Comparison of ENCODE assay signal across 20 cellular contexts in the genomic region with DNA sequence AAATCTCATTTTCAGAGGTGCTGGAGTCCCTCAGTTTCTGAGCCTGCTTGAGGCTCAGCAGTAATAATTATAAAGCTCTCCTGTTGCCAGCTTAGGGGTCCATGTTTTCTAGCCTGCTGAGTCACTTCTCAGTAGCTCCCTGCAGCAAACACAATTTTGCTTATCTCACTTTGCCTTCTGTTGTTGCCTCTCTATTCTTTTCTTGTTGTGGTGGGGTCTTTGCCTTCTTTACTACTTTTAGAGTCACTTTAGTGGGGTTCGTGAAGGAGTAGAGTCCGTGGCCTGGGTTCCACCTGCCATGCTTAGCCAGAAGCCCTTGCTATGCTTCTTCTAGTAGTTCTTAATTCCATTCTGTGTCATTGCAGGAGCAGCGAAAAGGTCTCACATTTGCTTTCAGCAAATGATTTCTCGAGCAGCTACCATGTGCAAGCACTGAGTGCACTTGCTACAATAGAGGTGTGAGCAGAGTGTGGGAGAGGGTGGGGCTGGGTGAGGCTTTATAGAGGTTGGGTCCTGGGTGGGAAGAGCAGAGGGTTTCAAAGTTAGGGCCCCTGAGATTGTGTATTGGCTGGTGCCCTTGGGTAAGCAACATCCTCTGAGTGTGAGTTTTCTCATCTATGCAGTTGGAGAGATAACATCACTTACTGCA.
"Had no signal": no experiment of that assay in that cellular context is flagged by ENCODE, and none has a peak within 500 bp of the region (broad histone marks: within the 10 kb centered on the region; RNA-seq: fewer than 3 reads in every experiment).

No MANE protein-coding gene starts in this region.

- H3K27ac Mint-ChIP-seq: dendritic cell treated with granulocyte-macrophage colony-stimulating factor and Interleukin-4, amounts not matched to agents 40 ng/mL and 50 ng/mL, for 4 days; stimulated activated memory B cell treated with anti-CD40 and anti-IgM and Interleukin-4, amounts not matched to agents 10 μg/mL and 1 μg/mL and 100 μg/mL, for 72 hours; stimulated activated naive CD8-positive, alpha-beta T cell treated with anti-CD3 and anti-CD28 coated beads, Interleukin-15, Interleukin-2, amounts not matched to agents 100 ng/mL and 50 ng/mL, for 24 hours had no signal

- DNase-seq: foreskin melanocyte; heart left ventricle; hypothalamus; kidney glomerular epithelial cell; naive thymus-derived CD4-positive, alpha-beta T cell; nephron progenitor cell; psoas muscle; retina; right lobe of liver; stimulated activated CD4-positive, alpha-beta T cell treated with anti-CD3 and anti-CD28 coated beads, Interleukin-1b, Interleukin-23, amount 100 ng/mL, for 48 hours; stimulated activated CD4-positive, alpha-beta T cell treated with anti-CD3 and anti-CD28 coated beads, Interleukin-4, amount 100 ng/mL, for 24 hours; upper lobe of left lung; uterus had no signal

- H3K4me3 ChIP-seq: heart left ventricle, psoas muscle, right lobe of liver, tibial artery, upper lobe of left lung, uterus had no signal

- H2AFZ ChIP-seq: parathyroid adenoma had no signal

- ATAC-seq: heart left ventricle; naive thymus-derived CD4-positive, alpha-beta T cell; psoas muscle; right lobe of liver; stimulated activated memory B cell treated with anti-CD40 and anti-IgM and Interleukin-4, amounts not matched to agents 10 μg/mL and 1 μg/mL and 100 μg/mL, for 72 hours had no signal

- H3K9me3 ChIP-seq: heart left ventricle, psoas muscle, right lobe of liver, tibial artery, upper lobe of left lung, uterus had no signal

- H3K4me1 Mint-ChIP-seq: nephron progenitor cell; stimulated activated memory B cell treated with anti-CD40 and anti-IgM and Interleukin-4, amounts not matched to agents 10 μg/mL and 1 μg/mL and 100 μg/mL, for 72 hours had no signal

- H3K4me3 Mint-ChIP-seq: dendritic cell treated with granulocyte-macrophage colony-stimulating factor and Interleukin-4, amounts not matched to agents 40 ng/mL and 50 ng/mL, for 4 days; naive thymus-derived CD4-positive, alpha-beta T cell; nephron progenitor cell; stimulated activated memory B cell treated with anti-CD40 and anti-IgM and Interleukin-4, amounts not matched to agents 10 μg/mL and 1 μg/mL and 100 μg/mL, for 72 hours; stimulated activated naive CD8-positive, alpha-beta T cell treated with anti-CD3 and anti-CD28 coated beads, Interleukin-15, Interleukin-2, amounts not matched to agents 100 ng/mL and 50 ng/mL, for 24 hours had no signal

- H3K27me3 Mint-ChIP-seq: dendritic cell treated with granulocyte-macrophage colony-stimulating factor and Interleukin-4, amounts not matched to agents 40 ng/mL and 50 ng/mL, for 4 days; naive thymus-derived CD4-positive, alpha-beta T cell; stimulated activated memory B cell treated with anti-CD40 and anti-IgM and Interleukin-4, amounts not matched to agents 10 μg/mL and 1 μg/mL and 100 μg/mL, for 72 hours; stimulated activated naive CD8-positive, alpha-beta T cell treated with anti-CD3 and anti-CD28 coated beads, Interleukin-15, Interleukin-2, amounts not matched to agents 100 ng/mL and 50 ng/mL, for 24 hours had no signal

- H3K9me3 Mint-ChIP-seq: dendritic cell treated with granulocyte-macrophage colony-stimulating factor and Interleukin-4, amounts not matched to agents 40 ng/mL and 50 ng/mL, for 4 days; nephron progenitor cell; stimulated activated memory B cell treated with anti-CD40 and anti-IgM and Interleukin-4, amounts not matched to agents 10 μg/mL and 1 μg/mL and 100 μg/mL, for 72 hours; stimulated activated naive CD8-positive, alpha-beta T cell treated with anti-CD3 and anti-CD28 coated beads, Interleukin-15, Interleukin-2, amounts not matched to agents 100 ng/mL and 50 ng/mL, for 24 hours had no signal

- H3K27me3 ChIP-seq: heart left ventricle, right lobe of liver, tibial artery, upper lobe of left lung, uterus had no signal

- H3K79me2 ChIP-seq: parathyroid adenoma had no signal

- H3K27ac ChIP-seq: heart left ventricle, parathyroid adenoma, psoas muscle, right lobe of liver, tibial artery, upper lobe of left lung, uterus had no signal

- H3K36me3 ChIP-seq: heart left ventricle, right lobe of liver, tibial artery, upper lobe of left lung, uterus had no signal

- H3K4me1 ChIP-seq: parathyroid adenoma, psoas muscle, right lobe of liver, tibial artery, upper lobe of left lung, uterus had no signal

- H3K9ac ChIP-seq: parathyroid adenoma had no signal

- FAIRE-seq: endothelial cell of umbilical vein, islet of Langerhans had no signal
